Comparison of ENCODE assay signal across 24 cellular contexts in the genomic region with DNA sequence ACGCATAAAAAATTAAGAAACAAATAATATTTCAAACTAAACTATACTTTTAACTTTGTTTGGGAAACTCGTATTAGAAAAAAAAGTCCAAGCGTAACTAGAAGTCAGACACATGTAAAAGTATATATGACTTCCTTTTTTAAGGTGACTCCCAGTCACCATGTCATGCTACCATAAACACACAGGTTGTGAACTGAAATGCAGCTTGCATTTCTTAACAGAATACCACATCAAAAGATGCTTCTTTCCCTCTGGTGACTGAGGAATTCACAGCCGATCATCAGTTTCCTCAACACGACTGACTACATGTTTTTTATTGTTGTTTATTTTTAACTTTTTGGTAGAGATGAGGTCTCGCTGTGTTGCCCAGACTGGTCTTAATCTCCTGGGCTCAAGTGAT.
"Had no signal": no experiment of that assay in that cellular context is flagged by ENCODE, and none has a peak within 500 bp of the region (broad histone marks: within the 10 kb centered on the region; RNA-seq: fewer than 3 reads in every experiment).

No MANE protein-coding gene starts in this region.

- H3K27me3 ChIP-seq: esophagus muscularis mucosa, gastrocnemius medialis, heart right ventricle, left lung, neural progenitor cell, ovary, right atrium auricular region, sigmoid colon, testis, tibial nerve, upper lobe of right lung, vagina had no signal

- H3K4me2 ChIP-seq: neural progenitor cell had no signal

- H3K4me1 ChIP-seq: gastrocnemius medialis, left lung, neural progenitor cell, right atrium auricular region, sigmoid colon, testis, upper lobe of right lung, vagina had no signal

- DNase-seq: effector memory CD8-positive, alpha-beta T cell; gastrocnemius medialis; heart right ventricle; left lung; mesenchymal stem cell; midbrain; nucleus accumbens; ovary; sigmoid colon; stimulated activated CD4-positive, alpha-beta T cell treated with anti-CD3 and anti-CD28 coated beads, Interleukin-2, amount 100 ng/mL, for 24 hours; stimulated activated CD4-positive, alpha-beta T cell treated with anti-CD3 and anti-CD28 coated beads, Interleukin-4, amount 100 ng/mL, for 4 hours; stimulated activated naive B cell treated with anti-CD40 and anti-IgM and Interleukin-4, amounts not matched to agents 10 μg/mL and 1 μg/mL and 100 μg/mL, for 72 hours; stimulated activated naive CD8-positive, alpha-beta T cell treated with anti-CD3 and anti-CD28 coated beads, Interleukin-15, amount 100 ng/mL, for 72 hours; testis; upper lobe of right lung had no signal

- FAIRE-seq: keratinocyte had no signal

- H3K36me3 ChIP-seq: left lung, ovary, right atrium auricular region, vagina had no signal

- H3K9me3 ChIP-seq: esophagus muscularis mucosa, gastrocnemius medialis, left lung, ovary, sigmoid colon, testis, tibial nerve, upper lobe of right lung, vagina had no signal

- H3K27ac ChIP-seq: epithelial cell of prostate, esophagus muscularis mucosa, gastrocnemius medialis, heart right ventricle, left lung, neural progenitor cell, ovary, right atrium auricular region, sigmoid colon, skin epidermis, testis, tibial nerve, upper lobe of right lung, vagina had no signal

- H3K9ac ChIP-seq: neural progenitor cell had no signal

- H2AFZ ChIP-seq: neural progenitor cell had no signal

- H3K4me3 ChIP-seq: esophagus muscularis mucosa, gastrocnemius medialis, heart right ventricle, left lung, lung, neural progenitor cell, ovary, right atrium auricular region, sigmoid colon, skin epidermis, testis, tibial nerve, upper lobe of right lung, vagina had no signal
